Comparison of ENCODE assay signal across 29 cellular contexts in genomic region chrX:148854351-148854750, GRCh38.
A peak's percentile ranks its signal among the peaks of the same experiment; 100 is the strongest.
DNase-seq lines count a peak whose midpoint lies in the region; ATAC-seq, FAIRE-seq and TF ChIP-seq lines count a peak whose summit lies in the region.
"Had no signal": no experiment of that assay in that cellular context is flagged by ENCODE, and none has a peak within 500 bp of the region (broad histone marks: within the 10 kb centered on the region; RNA-seq: fewer than 3 reads in every experiment).

No MANE protein-coding gene starts in this region.

- H3K27ac ChIP-seq in A549 (no peak overlapping the region), astrocyte (ENCODE audit: low read depth, low read length) (no peak overlapping the region)
- H3K27ac ChIP-seq: C4-2B, RWPE1, thoracic aorta, vagina had no signal

- no peak for TF ChIP-seq RAD21 in A549 (conservative IDR thresholded peaks at IDR 0.05 in 1 of 2, IDR thresholded peaks at IDR 0.05 in 1 of 2)

- CTCF ChIA-PET in A549 (lab: Yijun Ruan, JAX): interaction anchor here (0.6 kb wide), 1 partner anchor 104 kb away, joined by 3 read pairs; no protein-coding TSS in a partner anchor

- H3K36me3 ChIP-seq in astrocyte (ENCODE audit: insufficient read depth, low read length): no peaks in the 10 kb centered on the region
- H3K36me3 ChIP-seq: HAP-1, thoracic aorta, vagina had no signal

- no peak overlapping the region for H3K9ac ChIP-seq in astrocyte (ENCODE audit: low read length)

- TF ChIP-seq EP300 in A549 (IDR thresholded peaks at IDR 0.05): no peak

- POLR2A ChIA-PET in A549 (lab: Yijun Ruan, JAX): no interaction called here

- TF ChIP-seq POLR2A in A549 (IDR thresholded peaks at IDR 0.05; ENCODE audit: low read length): no peak

- H3K36me3 Mint-ChIP-seq in astrocyte (ENCODE audit: low read depth, unreplicated experiment): no peaks in the 10 kb centered on the region
- H3K36me3 Mint-ChIP-seq: WTC11 had no signal

- 14% methylated on average over 3 of the region's 3 CpGs for WGBS in A549 (ENCODE audit: missing lambda C conversion rate)

- H2AFZ ChIP-seq in astrocyte (ENCODE audit: low read depth, low read length): no peak overlapping the region

- H3K4me3 Mint-ChIP-seq in astrocyte (ENCODE audit: unreplicated experiment): no peak overlapping the region
- H3K4me3 Mint-ChIP-seq: dendritic cell treated with granulocyte-macrophage colony-stimulating factor and Interleukin-4, amounts not matched to agents 40 ng/mL and 50 ng/mL, for 4 days; WTC11 had no signal

- no peaks in the 10 kb centered on the region for H3K9me3 Mint-ChIP-seq in astrocyte (ENCODE audit: unreplicated experiment)
- H3K9me3 Mint-ChIP-seq: dendritic cell treated with granulocyte-macrophage colony-stimulating factor and Interleukin-4, amounts not matched to agents 40 ng/mL and 50 ng/mL, for 4 days; WTC11 had no signal

- no peak overlapping the region for H3K4me3 ChIP-seq in A549
- H3K4me3 ChIP-seq in astrocyte (ENCODE audit: insufficient read depth, low read depth, low read length): no peak overlapping the region
- H3K4me3 ChIP-seq: HAP-1, lung, smooth muscle cell, thoracic aorta, vagina had no signal

- ATAC-seq in A549 (no peak), HG02840 (IDR thresholded peaks at IDR 0.05; ENCODE audit: low FRiP score, unreplicated experiment) (no peak), GM18858 (IDR thresholded peaks at IDR 0.05; ENCODE audit: unreplicated experiment) (no peak)
- ATAC-seq: WTC11 had no signal

- H3K79me2 ChIP-seq in astrocyte (ENCODE audit: insufficient read depth, low read length): no peaks in the 10 kb centered on the region

- no peaks in the 10 kb centered on the region for H4K20me1 ChIP-seq in astrocyte (ENCODE audit: insufficient read depth, low read length)

- no peaks in the 10 kb centered on the region for H3K9me3 ChIP-seq in A549
- H3K9me3 ChIP-seq in astrocyte (ENCODE audit: insufficient read depth, low read depth, low read length): no peaks in the 10 kb centered on the region
- H3K9me3 ChIP-seq: HAP-1, thoracic aorta, vagina had no signal

- H3K4me1 ChIP-seq in A549: no peaks in the 10 kb centered on the region
- H3K4me1 ChIP-seq in astrocyte (ENCODE audit: insufficient read depth, low read length): no peaks in the 10 kb centered on the region
- H3K4me1 ChIP-seq: vagina had no signal

- no peaks in the 10 kb centered on the region for H3K27me3 ChIP-seq in astrocyte (ENCODE audit: insufficient read depth, low read length)
- H3K27me3 ChIP-seq: vagina had no signal

- DNase-seq in A549 (ENCODE audit: low read depth in 1 of 2, low spot score in 1 of 2): no peak
- peak; percentile 61 for DNase-seq in LHCN-M2 (ENCODE audit: low read depth)
- DNase-seq in astrocyte (ENCODE audit: low read depth): peak; percentile 19
- peak; percentile 78 for DNase-seq in fibroblast of peridontal ligament (ENCODE audit: extremely low read depth)
- DNase-seq in EL: no peak
- no peak for DNase-seq in DMS153 treated with DMSO at 0.1 percent for 48 hours (lab: John Stamatoyannopoulos, UW; ENCODE audit: unreplicated experiment)
- DNase-seq: activated CD8-positive, alpha-beta memory T cell treated with anti-CD3 and anti-CD28 coated beads, Interleukin-2, amount 50 U/mL, for 48 hours; Calu3; hippocampal formation; IMR-90; MM.1S; NCI-H345; stimulated activated CD4-positive, alpha-beta T cell treated with anti-CD3 and anti-CD28 coated beads, Interleukin-4, amount 100 ng/mL, for 1 hour; stimulated activated naive CD4-positive, alpha-beta T cell; T-helper 9 cell had no signal

- H3K27me3 Mint-ChIP-seq in astrocyte (ENCODE audit: low read depth, unreplicated experiment): no peaks in the 10 kb centered on the region
- H3K27me3 Mint-ChIP-seq: dendritic cell treated with granulocyte-macrophage colony-stimulating factor and Interleukin-4, amounts not matched to agents 40 ng/mL and 50 ng/mL, for 4 days had no signal

- TF ChIP-seq CTCF in A549 (IDR thresholded peaks at IDR 0.05): no peak
- no peak for TF ChIP-seq CTCF in astrocyte (IDR thresholded peaks at IDR 0.05; ENCODE audit: insufficient read depth, low read depth, low read length)

- peak; percentile 54 for FAIRE-seq in A549 (lab: Jason Lieb, UNC)
- FAIRE-seq in astrocyte (lab: Jason Lieb, UNC): no peak
- FAIRE-seq: endothelial cell of umbilical vein, G401.6, islet of Langerhans had no signal

- peaks cover 21% of the 10 kb centered on the region for H3K4me1 Mint-ChIP-seq in astrocyte (ENCODE audit: low read depth, unreplicated experiment)

- H3K27ac Mint-ChIP-seq in astrocyte (ENCODE audit: unreplicated experiment): peak overlapping the region; percentile 41
- H3K27ac Mint-ChIP-seq: dendritic cell treated with granulocyte-macrophage colony-stimulating factor and Interleukin-4, amounts not matched to agents 40 ng/mL and 50 ng/mL, for 4 days; WTC11 had no signal

- H3K4me2 ChIP-seq in A549 (no peak overlapping the region), astrocyte (ENCODE audit: low read length) (no peak overlapping the region)
- H3K4me2 ChIP-seq: smooth muscle cell had no signal

TF ChIP-seq in A549, 52 proteins besides CTCF, POLR2A, EP300 and RAD21:
- no peak for TF ChIP-seq RCOR1 (IDR thresholded peaks at IDR 0.05; ENCODE audit: low read depth, low read length)
- no peak for TF ChIP-seq NPAS2 (CRISPR knock-in tag; IDR thresholded peaks at IDR 0.05; ENCODE audit: borderline replicate concordance)
- no peak for TF ChIP-seq FOSL2 (IDR thresholded peaks at IDR 0.05)
- TF ChIP-seq FOSL2 (CRISPR knock-in tag; IDR thresholded peaks at IDR 0.05): no peak
- no peak for TF ChIP-seq ZC3H11A (IDR thresholded peaks at IDR 0.05)
- TF ChIP-seq GATA3 (IDR thresholded peaks at IDR 0.05; ENCODE audit: borderline replicate concordance): no peak
- no peak for TF ChIP-seq ESRRA (IDR thresholded peaks at IDR 0.05; ENCODE audit: borderline replicate concordance, low read length)
- TF ChIP-seq NR3C1 (IDR thresholded peaks at IDR 0.05): no peak
- no peak for TF ChIP-seq FOXS1 (CRISPR knock-in tag; IDR thresholded peaks at IDR 0.05)
- TF ChIP-seq ZSCAN20 (CRISPR knock-in tag; IDR thresholded peaks at IDR 0.05): no peak
- no peak for TF ChIP-seq PBX3 (IDR thresholded peaks at IDR 0.05)
- no peak for TF ChIP-seq MYC (IDR thresholded peaks at IDR 0.05; ENCODE audit: borderline replicate concordance, low read length)
- no peak for TF ChIP-seq USF2 (IDR thresholded peaks at IDR 0.05)
- TF ChIP-seq KDM1A (IDR thresholded peaks at IDR 0.05; ENCODE audit: low read depth): no peak
- TF ChIP-seq EHMT2 (IDR thresholded peaks at IDR 0.05; ENCODE audit: low read depth): no peak
- no peak for TF ChIP-seq ELK1 (IDR thresholded peaks at IDR 0.05; ENCODE audit: low read depth, low read length)
- TF ChIP-seq KDM5A (IDR thresholded peaks at IDR 0.05): no peak
- TF ChIP-seq MAFK (IDR thresholded peaks at IDR 0.05; ENCODE audit: partially characterized antibody): no peak

Comparison
In these comparisons a context has a peak if more than half of its experiments do, and no peak if none do; other contexts are left out.
1. DNase-seq: peak in LHCN-M2 (single experiment), astrocyte (single experiment) and fibroblast of peridontal ligament (single experiment); none in A549 (0 of 2), EL (single experiment) and DMS153 treated with DMSO at 0.1 percent for 48 hours (single experiment).